ENCODE assay signal across 8 cellular contexts in genomic region chr4:165326831-165327210, GRCh38. TPM values are rescaled to one million over a fixed set of nuclear protein-coding genes. Genes with fewer than 3 reads are reported as not detected.
DNase-seq lines count a peak whose midpoint lies in the region; ATAC-seq and TF ChIP-seq lines count a peak whose summit lies in the region.

No MANE protein-coding gene starts in this region.

- H3K4me3 ChIP-seq in GM06990 (replicated peaks; ENCODE audit: low read depth, low read length) (peak overlapping the region; percentile 63), HEK293 (ENCODE audit: low read depth, low read length) (peak overlapping the region; percentile 48), RWPE2 (ENCODE audit: severe bottlenecking) (peak overlapping the region; percentile 61), fibroblast of lung (replicated peaks in 1 of 4; ENCODE audit: control extremely low read depth in 1 of 4, insufficient read depth in 1 of 4, low read depth in 3 of 4, low read length in 4 of 4) (peak overlapping the region; percentile 48 to 86 (median 68)), neutrophil (ENCODE audit: low read depth in 1 of 2, low read length in 1 of 2) (peak overlapping the region; percentile 68 to 92)

- POLR2A ChIA-PET in HEK293 (lab: Yijun Ruan, JAX), result interaction anchor here (0.9 to 1.1 kb wide), 6 partner anchors 19 to 214 kb away, joined by 3 to 8 read pairs (median 4); partner anchors contain the start of genes CPE and TMEM192

- H3K27me3 Mint-ChIP-seq in activated T-cell treated with anti-CD3 and anti-CD28 coated beads, Interleukin-2, amount 50 U/mL, for 24 hours, result no peaks in the 10 kb centered on the region

- peak overlapping the region; percentile 51 for H2AFZ ChIP-seq in fibroblast of lung (ENCODE audit: low read length)

- CTCF ChIA-PET in HEK293 (lab: Yijun Ruan, JAX), result interaction anchor here (0.7 to 1.0 kb wide), 2 partner anchors 95 to 195 kb away, joined by 3 to 5 read pairs; no protein-coding TSS in a partner anchor

- H3K9me3 ChIP-seq in HEK293 (ENCODE audit: control insufficient read depth, insufficient read depth, low read depth, low read length), result no peaks in the 10 kb centered on the region
- H3K9me3 ChIP-seq in RWPE2 (ENCODE audit: severe bottlenecking), result no peaks in the 10 kb centered on the region
- no peaks in the 10 kb centered on the region for H3K9me3 ChIP-seq in fibroblast of lung (ENCODE audit: control insufficient read depth, insufficient read depth, low read depth, low read length)
- no peaks in the 10 kb centered on the region for H3K9me3 ChIP-seq in neutrophil

- TF ChIP-seq CTCF in GM06990 (IDR thresholded peaks at IDR 0.05; ENCODE audit: insufficient read depth, low read length, poor library complexity, severe bottlenecking), result no peak
- no peak for TF ChIP-seq CTCF in HEK293 (tag by site-specific recombination; IDR thresholded peaks at IDR 0.05)
- TF ChIP-seq CTCF in RWPE2 (IDR thresholded peaks at IDR 0.05; ENCODE audit: poor library complexity, severe bottlenecking), result no peak
- TF ChIP-seq CTCF in fibroblast of lung (conservative IDR thresholded peaks at IDR 0.05 in 1 of 2, IDR thresholded peaks at IDR 0.05 in 1 of 2; ENCODE audit: low read depth in 1 of 2, low read length in 2 of 2), result no peak
- no peak for TF ChIP-seq CTCF in neutrophil (IDR thresholded peaks at IDR 0.05)

- DNase-seq in GM06990 (ENCODE audit: extremely low read depth, insufficient read length) (no peak), RWPE2 (ENCODE audit: low spot score) (no peak), fibroblast of lung (ENCODE audit: low read depth in 2 of 2) (peak in 1 of 2 donors; percentile 39), amniotic stem cell (lab: John Stamatoyannopoulos, UW) (no peak)
- DNase-seq in activated effector memory CD4-positive, alpha-beta T cell treated with Interleukin-2 at 50 U/mL for 16 hours, result no peak
- DNase-seq in activated T-cell treated with anti-CD3 and anti-CD28 coated beads, Interleukin-2, amount 50 U/mL, for 24 hours, result no peak

- H3K36me3 Mint-ChIP-seq in activated T-cell treated with anti-CD3 and anti-CD28 coated beads, Interleukin-2, amount 50 U/mL, for 24 hours (ENCODE audit: low read depth), result peaks cover 29% of the 10 kb centered on the region

- H3K79me2 ChIP-seq in fibroblast of lung (ENCODE audit: control insufficient read depth, insufficient read depth, low read length), result peaks cover 44% of the 10 kb centered on the region

- H3K27ac ChIP-seq in HEK293 (ENCODE audit: extremely low read depth, low read depth, low read length) (no peak overlapping the region; the same call in 1 of the 2 replicates), RWPE2 (ENCODE audit: poor library complexity, severe bottlenecking) (peak overlapping the region; percentile 95), fibroblast of lung (ENCODE audit: insufficient read depth, low read length) (peak overlapping the region; percentile 82), neutrophil (peak overlapping the region; percentile 87)

- peak overlapping the region; percentile 82 for H3K4me2 ChIP-seq in fibroblast of lung (ENCODE audit: extremely low read depth, insufficient read depth, low read length)

- no peaks in the 10 kb centered on the region for H3K9me3 Mint-ChIP-seq in activated T-cell treated with anti-CD3 and anti-CD28 coated beads, Interleukin-2, amount 50 U/mL, for 24 hours

- H3K36me3 ChIP-seq in GM06990 (ENCODE audit: control insufficient read depth, insufficient read depth, low read length) (peaks cover 5% of the 10 kb centered on the region), HEK293 (ENCODE audit: control insufficient read depth in 2 of 2, insufficient read depth in 1 of 2, low read length in 2 of 2) (peaks cover 3 to 10% of the 10 kb centered on the region in 2 experiments; a peak in 2 of 3 replicates), RWPE2 (ENCODE audit: low read depth) (peaks cover 47% of the 10 kb centered on the region), fibroblast of lung (ENCODE audit: control insufficient read depth, insufficient read depth, low read length) (peaks cover 3% of the 10 kb centered on the region), neutrophil (peaks cover 13% of the 10 kb centered on the region)

- no peak overlapping the region for H3K27ac Mint-ChIP-seq in activated T-cell treated with anti-CD3 and anti-CD28 coated beads, Interleukin-2, amount 50 U/mL, for 24 hours

- H3K4me3 Mint-ChIP-seq in activated T-cell treated with anti-CD3 and anti-CD28 coated beads, Interleukin-2, amount 50 U/mL, for 24 hours, result no peak overlapping the region

- H4K20me1 ChIP-seq in fibroblast of lung (ENCODE audit: control insufficient read depth, extremely low read depth, insufficient read depth, low read length), result no peaks in the 10 kb centered on the region

- no peaks in the 10 kb centered on the region for H3K4me1 ChIP-seq in HEK293 (ENCODE audit: control insufficient read depth, insufficient read depth, low read length)
- H3K4me1 ChIP-seq in RWPE2 (ENCODE audit: insufficient read depth, poor library complexity, severe bottlenecking), result peaks cover 14% of the 10 kb centered on the region
- peaks cover 12% of the 10 kb centered on the region for H3K4me1 ChIP-seq in fibroblast of lung (ENCODE audit: control insufficient read depth, extremely low read depth, insufficient read depth, low read length)
- H3K4me1 ChIP-seq in neutrophil (ENCODE audit: control insufficient read depth in 1 of 2, insufficient read depth in 1 of 2, low read depth in 1 of 2, low read length in 1 of 2), result peaks cover 28 to 32% of the 10 kb centered on the region in 2 experiments

- H3K27me3 ChIP-seq in GM06990 (replicated peaks; ENCODE audit: control insufficient read depth, insufficient read depth, low read length) (no peaks in the 10 kb centered on the region), RWPE2 (ENCODE audit: insufficient read depth, poor library complexity, severe bottlenecking) (no peaks in the 10 kb centered on the region), fibroblast of lung (ENCODE audit: control insufficient read depth, insufficient read depth, low read length) (no peaks in the 10 kb centered on the region), neutrophil (no peaks in the 10 kb centered on the region)

- H3K4me1 Mint-ChIP-seq in activated T-cell treated with anti-CD3 and anti-CD28 coated beads, Interleukin-2, amount 50 U/mL, for 24 hours (ENCODE audit: low read depth), result peaks cover 21% of the 10 kb centered on the region

- peak; percentile 7; the same call in 1 of the 3 replicates for ATAC-seq in RWPE2 (ENCODE audit: low read depth)

- H3K9ac ChIP-seq in fibroblast of lung (ENCODE audit: insufficient read depth, low read length), result peak overlapping the region; percentile 69

TF ChIP-seq in HEK293, 187 proteins besides CTCF, POLR2A, EP300 and RAD21:
- TF ChIP-seq SP7 (tag by site-specific recombination; IDR thresholded peaks at IDR 0.05) (no peak), ZNF221 (tag by site-specific recombination; IDR thresholded peaks at IDR 0.05; ENCODE audit: borderline replicate concordance) (no peak), ZNF600 (tag by site-specific recombination; IDR thresholded peaks at IDR 0.05) (peak; percentile 15; the same call in 1 of the 2 replicates)

RNA-seq across cellular contexts. Expression of gene MSMO1, which starts 0.6 kb away (rescaled TPM):
- 271 and 743 TPM in 2 replicates for total RNA-seq in fibroblast of lung
- 191 and 328 TPM in 2 replicates for polyA plus RNA-seq in fibroblast of lung
- polyA plus RNA-seq in fibroblast of lung (2012), result 98.2 and 154 TPM in 2 replicates
- 33.6 and 38.4 TPM in 2 replicates for polyA minus RNA-seq in fibroblast of lung (ENCODE audit: low replicate concordance)

RNA-seq across cellular contexts. Expression of gene CPE, which starts 52.0 kb away (rescaled TPM):
- 51.7 and 63.2 TPM in 2 replicates for total RNA-seq in fibroblast of lung
- 20.2 and 45.1 TPM in 2 replicates for polyA plus RNA-seq in fibroblast of lung
- polyA plus RNA-seq in fibroblast of lung (2012), result 11.1 and 33.4 TPM in 2 replicates
- 4.0 and 20.7 TPM in 2 replicates for polyA minus RNA-seq in fibroblast of lung (ENCODE audit: low replicate concordance)
